1 cellular context compared by ENCODE assay signal in the genomic region with DNA sequence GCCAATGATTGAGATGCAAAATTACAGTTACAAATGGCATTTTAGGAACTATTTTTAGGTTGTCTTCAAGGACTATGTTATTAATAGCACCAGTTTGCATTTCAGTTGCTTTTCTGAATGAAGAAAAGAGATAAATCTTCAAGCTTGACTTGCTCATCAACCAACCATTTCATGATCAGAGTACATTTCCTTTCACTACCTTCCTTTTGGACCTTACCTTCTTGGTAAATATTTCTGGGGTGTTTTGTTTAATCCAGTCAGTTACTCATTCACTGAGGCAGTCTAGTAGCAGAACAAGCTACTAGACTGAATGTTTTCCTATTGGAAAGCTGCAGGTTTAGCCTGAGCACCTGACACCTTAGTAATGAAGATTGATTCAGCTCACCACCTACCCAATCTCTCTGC.
A peak's percentile ranks its signal among the peaks of the same experiment; 100 is the strongest.
TF ChIP-seq lines count a peak whose summit lies in the region.

No MANE protein-coding gene starts in this region.

TF ChIP-seq in HepG2, 621 proteins besides CTCF, POLR2A, EP300 and RAD21 (continued from another document):
- TF ChIP-seq, protein P1, sequence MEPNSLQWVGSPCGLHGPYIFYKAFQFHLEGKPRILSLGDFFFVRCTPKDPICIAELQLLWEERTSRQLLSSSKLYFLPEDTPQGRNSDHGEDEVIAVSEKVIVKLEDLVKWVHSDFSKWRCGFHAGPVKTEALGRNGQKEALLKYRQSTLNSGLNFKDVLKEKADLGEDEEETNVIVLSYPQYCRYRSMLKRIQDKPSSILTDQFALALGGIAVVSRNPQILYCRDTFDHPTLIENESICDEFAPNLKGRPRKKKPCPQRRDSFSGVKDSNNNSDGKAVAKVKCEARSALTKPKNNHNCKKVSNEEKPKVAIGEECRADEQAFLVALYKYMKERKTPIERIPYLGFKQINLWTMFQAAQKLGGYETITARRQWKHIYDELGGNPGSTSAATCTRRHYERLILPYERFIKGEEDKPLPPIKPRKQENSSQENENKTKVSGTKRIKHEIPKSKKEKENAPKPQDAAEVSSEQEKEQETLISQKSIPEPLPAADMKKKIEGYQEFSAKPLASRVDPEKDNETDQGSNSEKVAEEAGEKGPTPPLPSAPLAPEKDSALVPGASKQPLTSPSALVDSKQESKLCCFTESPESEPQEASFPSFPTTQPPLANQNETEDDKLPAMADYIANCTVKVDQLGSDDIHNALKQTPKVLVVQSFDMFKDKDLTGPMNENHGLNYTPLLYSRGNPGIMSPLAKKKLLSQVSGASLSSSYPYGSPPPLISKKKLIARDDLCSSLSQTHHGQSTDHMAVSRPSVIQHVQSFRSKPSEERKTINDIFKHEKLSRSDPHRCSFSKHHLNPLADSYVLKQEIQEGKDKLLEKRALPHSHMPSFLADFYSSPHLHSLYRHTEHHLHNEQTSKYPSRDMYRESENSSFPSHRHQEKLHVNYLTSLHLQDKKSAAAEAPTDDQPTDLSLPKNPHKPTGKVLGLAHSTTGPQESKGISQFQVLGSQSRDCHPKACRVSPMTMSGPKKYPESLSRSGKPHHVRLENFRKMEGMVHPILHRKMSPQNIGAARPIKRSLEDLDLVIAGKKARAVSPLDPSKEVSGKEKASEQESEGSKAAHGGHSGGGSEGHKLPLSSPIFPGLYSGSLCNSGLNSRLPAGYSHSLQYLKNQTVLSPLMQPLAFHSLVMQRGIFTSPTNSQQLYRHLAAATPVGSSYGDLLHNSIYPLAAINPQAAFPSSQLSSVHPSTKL (CRISPR knock-in tag; IDR thresholded peaks at IDR 0.05), result 0 out of 2 replicates have a peak, but pooled peaks have one; percentile 27
- TF ChIP-seq, protein P2, sequence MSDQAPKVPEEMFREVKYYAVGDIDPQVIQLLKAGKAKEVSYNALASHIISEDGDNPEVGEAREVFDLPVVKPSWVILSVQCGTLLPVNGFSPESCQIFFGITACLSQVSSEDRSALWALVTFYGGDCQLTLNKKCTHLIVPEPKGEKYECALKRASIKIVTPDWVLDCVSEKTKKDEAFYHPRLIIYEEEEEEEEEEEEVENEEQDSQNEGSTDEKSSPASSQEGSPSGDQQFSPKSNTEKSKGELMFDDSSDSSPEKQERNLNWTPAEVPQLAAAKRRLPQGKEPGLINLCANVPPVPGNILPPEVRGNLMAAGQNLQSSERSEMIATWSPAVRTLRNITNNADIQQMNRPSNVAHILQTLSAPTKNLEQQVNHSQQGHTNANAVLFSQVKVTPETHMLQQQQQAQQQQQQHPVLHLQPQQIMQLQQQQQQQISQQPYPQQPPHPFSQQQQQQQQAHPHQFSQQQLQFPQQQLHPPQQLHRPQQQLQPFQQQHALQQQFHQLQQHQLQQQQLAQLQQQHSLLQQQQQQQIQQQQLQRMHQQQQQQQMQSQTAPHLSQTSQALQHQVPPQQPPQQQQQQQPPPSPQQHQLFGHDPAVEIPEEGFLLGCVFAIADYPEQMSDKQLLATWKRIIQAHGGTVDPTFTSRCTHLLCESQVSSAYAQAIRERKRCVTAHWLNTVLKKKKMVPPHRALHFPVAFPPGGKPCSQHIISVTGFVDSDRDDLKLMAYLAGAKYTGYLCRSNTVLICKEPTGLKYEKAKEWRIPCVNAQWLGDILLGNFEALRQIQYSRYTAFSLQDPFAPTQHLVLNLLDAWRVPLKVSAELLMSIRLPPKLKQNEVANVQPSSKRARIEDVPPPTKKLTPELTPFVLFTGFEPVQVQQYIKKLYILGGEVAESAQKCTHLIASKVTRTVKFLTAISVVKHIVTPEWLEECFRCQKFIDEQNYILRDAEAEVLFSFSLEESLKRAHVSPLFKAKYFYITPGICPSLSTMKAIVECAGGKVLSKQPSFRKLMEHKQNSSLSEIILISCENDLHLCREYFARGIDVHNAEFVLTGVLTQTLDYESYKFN (CRISPR knock-in tag; conservative IDR thresholded peaks at IDR 0.05), result peak; percentile 62
- TF ChIP-seq ZNF674 (CRISPR knock-in tag; IDR thresholded peaks at IDR 0.05; ENCODE audit: low read depth) (no peak), HNF4A (CRISPR knock-in tag; IDR thresholded peaks at IDR 0.05) (peak; percentile 17; the same call in 1 of the 2 replicates)
